9 cellular contexts compared by ENCODE assay signal in genomic region chr12:27424631-27425230, GRCh38. TPM values are rescaled to one million over a fixed set of nuclear protein-coding genes. Genes with fewer than 3 reads are reported as not detected.
DNase-seq lines count a peak whose midpoint lies in the region; ATAC-seq and TF ChIP-seq lines count a peak whose summit lies in the region.
"Had no signal": no experiment of that assay in that cellular context is flagged by ENCODE, and none has a peak within 500 bp of the region (broad histone marks: within the 10 kb centered on the region; RNA-seq: fewer than 3 reads in every experiment).

No MANE protein-coding gene starts in this region.

- peak; percentile 5 for DNase-seq in SKM-1 treated with dmso at 0.1 percent for 144 hours (lab: John Stamatoyannopoulos, UW; ENCODE audit: unreplicated experiment)
- DNase-seq in SKM-1 (lab: John Stamatoyannopoulos, UW; ENCODE audit: unreplicated experiment): no peak
- DNase-seq in NCI-H2171 (lab: John Stamatoyannopoulos, UW): peak; percentile 67
- DNase-seq in chondrocyte (ENCODE audit: low spot score): no peak
- no peak for DNase-seq in right lobe of liver
- no peak for DNase-seq in activated CD8-positive, alpha-beta memory T cell treated with anti-CD3 and anti-CD28 coated beads for 24 hours
- no peak for DNase-seq in effector memory CD8-positive, alpha-beta T cell
- DNase-seq in stimulated activated naive CD4-positive, alpha-beta T cell treated with Interleukin-2 at 50 U/mL for 16 hours (lab: John Stamatoyannopoulos, UW): no peak

- H3K4me3 Mint-ChIP-seq in chondrocyte (ENCODE audit: unreplicated experiment): no peak overlapping the region
- H3K4me3 Mint-ChIP-seq in effector memory CD8-positive, alpha-beta T cell: no peak overlapping the region
- H3K4me3 Mint-ChIP-seq: activated naive CD8-positive, alpha-beta T cell had no signal

- no peaks in the 10 kb centered on the region for H3K4me1 ChIP-seq in right lobe of liver

- H3K27ac ChIP-seq in right lobe of liver: no peak overlapping the region

- 79% methylated on average over 2 of the region's 4 CpGs for WGBS in right lobe of liver (ENCODE audit: insufficient coverage, low coverage, low lambda C conversion rate, missing lambda C conversion rate)

- H3K36me3 ChIP-seq in right lobe of liver: no peaks in the 10 kb centered on the region

- no peak overlapping the region for H3K27ac Mint-ChIP-seq in chondrocyte (ENCODE audit: unreplicated experiment)
- no peak overlapping the region for H3K27ac Mint-ChIP-seq in effector memory CD8-positive, alpha-beta T cell
- H3K27ac Mint-ChIP-seq: activated naive CD8-positive, alpha-beta T cell had no signal

- no peak overlapping the region for H3K4me3 ChIP-seq in right lobe of liver

- ATAC-seq in right lobe of liver: peak; percentile 88 to 95 (median 91)
- no peak for ATAC-seq in effector memory CD8-positive, alpha-beta T cell (replicated peaks)

- H3K9me3 Mint-ChIP-seq in chondrocyte (ENCODE audit: low read depth): no peaks in the 10 kb centered on the region
- no peaks in the 10 kb centered on the region for H3K9me3 Mint-ChIP-seq in effector memory CD8-positive, alpha-beta T cell

- no peaks in the 10 kb centered on the region for H3K27me3 ChIP-seq in right lobe of liver

- TF ChIP-seq POLR2A in right lobe of liver (IDR thresholded peaks at IDR 0.05): no peak

- H3K4me1 Mint-ChIP-seq in chondrocyte (ENCODE audit: low read depth): peaks cover 10% of the 10 kb centered on the region
- no peaks in the 10 kb centered on the region for H3K4me1 Mint-ChIP-seq in effector memory CD8-positive, alpha-beta T cell (ENCODE audit: low read depth in 2 of 2)

- H3K9me3 ChIP-seq in right lobe of liver: no peaks in the 10 kb centered on the region

- no peaks in the 10 kb centered on the region for H3K36me3 Mint-ChIP-seq in chondrocyte (ENCODE audit: low read depth)
- no peaks in the 10 kb centered on the region for H3K36me3 Mint-ChIP-seq in effector memory CD8-positive, alpha-beta T cell (ENCODE audit: insufficient read depth)
- H3K36me3 Mint-ChIP-seq: activated naive CD8-positive, alpha-beta T cell had no signal

- H3K27me3 Mint-ChIP-seq in chondrocyte (ENCODE audit: low read depth): no peaks in the 10 kb centered on the region
- H3K27me3 Mint-ChIP-seq in effector memory CD8-positive, alpha-beta T cell: no peaks in the 10 kb centered on the region
- H3K27me3 Mint-ChIP-seq: activated naive CD8-positive, alpha-beta T cell had no signal

- intact Hi-C loops in right lobe of liver (cut with DNase I): loop anchor here in 1 of 2 donors (10.0 kb wide), 1 partner anchor 230 kb away; no protein-coding TSS in a partner anchor

- TF ChIP-seq CTCF in chondrocyte (IDR thresholded peaks at IDR 0.05) (peak; percentile 86), right lobe of liver (IDR thresholded peaks at IDR 0.05) (peak; percentile 50 to 68 (median 63))

RNA-seq across cellular contexts. Expression of gene SMCO2, which starts 21.8 kb away (rescaled TPM):
- total RNA-seq in chondrocyte: not detected in 3 replicates
- total RNA-seq in right lobe of liver: under 1 TPM in 1 of 6 experiments, not detected in 5; 0.31 TPM

Comparison
In these comparisons a context has a peak if more than half of its experiments do, and no peak if none do; other contexts are left out.
1. DNase-seq: peak in SKM-1 treated with dmso at 0.1 percent for 144 hours (single experiment) and NCI-H2171 (single experiment); none in SKM-1 (single experiment), chondrocyte (single experiment), right lobe of liver (0 of 3), activated CD8-positive, alpha-beta memory T cell treated with anti-CD3 and anti-CD28 coated beads for 24 hours (single experiment), effector memory CD8-positive, alpha-beta T cell (0 of 3) and stimulated activated naive CD4-positive, alpha-beta T cell treated with Interleukin-2 at 50 U/mL for 16 hours (single experiment).